Comparison of ENCODE assay signal across 8 cellular contexts in the genomic region with DNA sequence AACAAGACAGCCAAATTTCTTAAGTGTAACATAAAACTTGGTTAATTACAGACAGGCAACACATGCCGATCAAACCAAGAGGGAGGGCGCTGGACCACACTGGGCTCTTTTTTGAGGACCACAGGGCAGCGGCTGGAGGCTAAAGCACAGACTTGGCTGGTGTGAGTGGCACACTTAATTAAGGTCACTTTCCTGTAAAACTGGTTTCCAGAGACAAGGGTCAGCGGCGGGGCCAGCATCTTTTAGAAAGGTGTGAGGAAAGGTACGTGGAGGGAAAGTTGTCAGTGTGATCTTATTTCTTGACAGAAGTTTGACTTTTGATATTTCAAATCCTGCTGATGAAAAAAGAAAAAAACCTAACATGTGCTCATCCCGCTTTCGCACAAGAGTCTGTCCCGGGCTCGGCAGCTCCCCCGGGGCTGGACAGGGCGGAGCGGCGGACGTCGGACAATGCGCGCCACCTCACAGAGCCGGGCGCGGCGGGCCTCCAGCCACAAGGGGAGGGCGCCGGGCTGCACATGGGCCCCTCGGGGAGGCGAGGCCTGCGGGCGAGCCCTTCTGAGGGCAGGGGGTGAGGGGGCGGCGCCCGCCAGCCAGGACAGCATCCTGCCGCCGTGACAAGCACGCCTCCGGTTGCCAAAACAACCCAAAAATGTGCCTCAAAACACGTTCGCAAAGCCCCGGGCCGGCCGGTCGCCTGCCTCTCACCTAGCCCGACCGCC. TPM values are rescaled to one million over a fixed set of nuclear protein-coding genes. Genes with fewer than 3 reads are reported as not detected.
DNase-seq lines count a peak whose midpoint lies in the region; ATAC-seq and TF ChIP-seq lines count a peak whose summit lies in the region.

No MANE protein-coding gene starts in this region.

- H3K27ac Mint-ChIP-seq in Calu3 (ENCODE audit: unreplicated experiment): no peak overlapping the region

- H3K27me3 Mint-ChIP-seq in Calu3 (ENCODE audit: unreplicated experiment): no peaks in the 10 kb centered on the region

- BruUV-seq in Calu3 (replicated peaks; lab: Mats Ljungman, UMichigan): TSS peak; percentile 53

- CTCF ChIA-PET in Calu3 (lab: Charles Lee): no interaction called here

- DNase-seq in Calu3 (peak; percentile 40), hepatic stellate cell (ENCODE audit: low spot score) (peak; percentile 46), putamen (ENCODE audit: low spot score) (peak; percentile 34), OCI-M1 (lab: John Stamatoyannopoulos, UW) (no peak), UCSD-AML1 (lab: John Stamatoyannopoulos, UW; ENCODE audit: unreplicated experiment) (no peak)

- H3K27ac ChIP-seq in angular gyrus (ENCODE audit: low read depth, low read length): peak overlapping the region; percentile 89

- H3K4me3 Mint-ChIP-seq in Calu3 (ENCODE audit: low read depth, unreplicated experiment): peak overlapping the region; percentile 97

- intact Hi-C loops in Calu3 (cut with micrococcal nuclease; ENCODE audit: unreplicated experiment): no loop called here

- peaks cover 8% of the 10 kb centered on the region for H3K4me1 Mint-ChIP-seq in Calu3 (ENCODE audit: low read depth, unreplicated experiment)

- no peaks in the 10 kb centered on the region for H3K9me3 Mint-ChIP-seq in Calu3 (ENCODE audit: low read depth, unreplicated experiment)

- TF ChIP-seq CTCF in Calu3 (IDR thresholded peaks at IDR 0.05; ENCODE audit: unreplicated experiment): no peak

- ATAC-seq in GM21381 (IDR thresholded peaks at IDR 0.05; ENCODE audit: unreplicated experiment) (peak; percentile 36), HG03575 (IDR thresholded peaks at IDR 0.05; ENCODE audit: extremely low read depth, insufficient number of reproducible peaks, low FRiP score, unreplicated experiment) (peak; percentile 9)

- H3K36me3 Mint-ChIP-seq in Calu3 (ENCODE audit: insufficient read depth, unreplicated experiment): peaks cover 36% of the 10 kb centered on the region

RNA-seq across cellular contexts. Expression of gene HSPA4L, which starts 0.7 kb away (rescaled TPM):
- total RNA-seq in Calu3 (2022): 16.4 and 17.8 TPM in 2 replicates

RNA-seq across cellular contexts. Expression of gene SLC25A31, which starts 51.3 kb away (rescaled TPM):
- total RNA-seq in Calu3 (2022): not detected in 2 replicates

Comparison
In these comparisons a context has a peak if more than half of its experiments do, and no peak if none do; other contexts are left out.
1. DNase-seq: peak in Calu3 (single experiment), hepatic stellate cell (single experiment) and putamen (single experiment); none in OCI-M1 (single experiment) and UCSD-AML1 (single experiment).